Comparison of ENCODE assay signal across 18 cellular contexts in genomic region chr19:39737351-39737750, GRCh38. TPM values are rescaled to one million over a fixed set of nuclear protein-coding genes. Genes with fewer than 3 reads are reported as not detected.
DNase-seq lines count a peak whose midpoint lies in the region; ATAC-seq and TF ChIP-seq lines count a peak whose summit lies in the region.
"Had no signal": no experiment of that assay in that cellular context is flagged by ENCODE, and none has a peak within 500 bp of the region (broad histone marks: within the 10 kb centered on the region; RNA-seq: fewer than 3 reads in every experiment).

No MANE protein-coding gene starts in this region.

- H3K4me1 ChIP-seq in HEK293 (ENCODE audit: control insufficient read depth, insufficient read depth, low read length): no peaks in the 10 kb centered on the region
- H3K4me1 ChIP-seq in naive thymus-derived CD4-positive, alpha-beta T cell (ENCODE audit: control insufficient read depth in 2 of 2, insufficient read depth in 2 of 2, low read length in 2 of 2): peaks cover 0 to 9% of the 10 kb centered on the region in 2 donors
- H3K4me1 ChIP-seq: Peyer's patch had no signal

- H3K4me1 Mint-ChIP-seq in activated naive CD4-positive, alpha-beta T cell treated with anti-CD3 and anti-CD28 coated beads for 36 hours (ENCODE audit: low read depth): peaks cover 37% of the 10 kb centered on the region
- peaks cover 47% of the 10 kb centered on the region for H3K4me1 Mint-ChIP-seq in activated naive CD4-positive, alpha-beta T cell treated with anti-CD3 and anti-CD28 coated beads, Interleukin-2, amount 10 ng/mL, durations not matched to agents 7 days and 5 days
- H3K4me1 Mint-ChIP-seq in T-cell: peaks cover 24 to 42% (median 24%) of the 10 kb centered on the region in 3 donors
- peaks cover 14 to 46% (median 32%) of the 10 kb centered on the region in 7 donors for H3K4me1 Mint-ChIP-seq in naive thymus-derived CD4-positive, alpha-beta T cell

- WGBS in lower leg skin, 2 donors: 68 to 77% methylated on average over 3 of the region's 3 CpGs

- no peaks in the 10 kb centered on the region for H3K9me3 Mint-ChIP-seq in activated naive CD4-positive, alpha-beta T cell treated with anti-CD3 and anti-CD28 coated beads for 36 hours
- H3K9me3 Mint-ChIP-seq in activated naive CD4-positive, alpha-beta T cell treated with anti-CD3 and anti-CD28 coated beads, Interleukin-2, amount 10 ng/mL, durations not matched to agents 7 days and 5 days: no peaks in the 10 kb centered on the region
- H3K9me3 Mint-ChIP-seq in T-cell: no peaks in the 10 kb centered on the region
- H3K9me3 Mint-ChIP-seq in naive thymus-derived CD4-positive, alpha-beta T cell: peaks cover 0 to 5% (median 0%) of the 10 kb centered on the region in 11 donors
- H3K9me3 Mint-ChIP-seq: CD4-positive, alpha-beta T cell had no signal

- H3K4me3 ChIP-seq in HEK293 (ENCODE audit: low read depth, low read length) (no peak overlapping the region), lower leg skin (ENCODE audit: low read depth, poor library complexity, severe bottlenecking) (no peak overlapping the region)
- H3K4me3 ChIP-seq in naive thymus-derived CD4-positive, alpha-beta T cell (ENCODE audit: low read length): no peak overlapping the region
- H3K4me3 ChIP-seq: Peyer's patch had no signal

- H3K27me3 ChIP-seq in naive thymus-derived CD4-positive, alpha-beta T cell (ENCODE audit: control insufficient read depth in 2 of 2, insufficient read depth in 2 of 2, low read length in 2 of 2): no peaks in the 10 kb centered on the region
- H3K27me3 ChIP-seq: Peyer's patch had no signal

- intact Hi-C loops in activated naive CD4-positive, alpha-beta T cell treated with anti-CD3 and anti-CD28 coated beads for 36 hours (cut with micrococcal nuclease): loop anchor here (5.0 kb wide), 1 partner anchor 155 kb away; no protein-coding TSS in a partner anchor
- intact Hi-C loops in naive thymus-derived CD4-positive, alpha-beta T cell (cut with micrococcal nuclease): no loop called here
- intact Hi-C loops in lower leg skin (cut with DNase I; ENCODE audit: low total_unique reads): no loop called here

- no peak overlapping the region for H3K27ac Mint-ChIP-seq in activated naive CD4-positive, alpha-beta T cell treated with anti-CD3 and anti-CD28 coated beads for 36 hours
- H3K27ac Mint-ChIP-seq in activated naive CD4-positive, alpha-beta T cell treated with anti-CD3 and anti-CD28 coated beads, Interleukin-2, amount 10 ng/mL, durations not matched to agents 7 days and 5 days: no peak overlapping the region
- H3K27ac Mint-ChIP-seq in T-cell: peak overlapping the region; percentile 22 to 47
- peak overlapping the region in 8 of 9 donors; percentile 9 to 77 (median 58) for H3K27ac Mint-ChIP-seq in naive thymus-derived CD4-positive, alpha-beta T cell
- H3K27ac Mint-ChIP-seq: CD4-positive, alpha-beta T cell had no signal

- no peaks in the 10 kb centered on the region for H3K36me3 ChIP-seq in HEK293 (ENCODE audit: control insufficient read depth in 2 of 2, insufficient read depth in 1 of 2, low read length in 2 of 2)
- H3K36me3 ChIP-seq in naive thymus-derived CD4-positive, alpha-beta T cell (ENCODE audit: control insufficient read depth in 2 of 3, insufficient read depth in 3 of 3, low read length in 3 of 3): no peaks in the 10 kb centered on the region
- H3K36me3 ChIP-seq: Peyer's patch had no signal

- no peaks in the 10 kb centered on the region for H3K27me3 Mint-ChIP-seq in activated naive CD4-positive, alpha-beta T cell treated with anti-CD3 and anti-CD28 coated beads for 36 hours (ENCODE audit: low read depth)
- peaks cover 5% of the 10 kb centered on the region for H3K27me3 Mint-ChIP-seq in activated naive CD4-positive, alpha-beta T cell treated with anti-CD3 and anti-CD28 coated beads, Interleukin-2, amount 10 ng/mL, durations not matched to agents 7 days and 5 days
- H3K27me3 Mint-ChIP-seq in T-cell: peaks cover 7 to 13% of the 10 kb centered on the region in 2 donors
- peaks cover 0 to 7% (median 0%) of the 10 kb centered on the region in 5 donors for H3K27me3 Mint-ChIP-seq in naive thymus-derived CD4-positive, alpha-beta T cell

- TF ChIP-seq CTCF in HEK293 (tag by site-specific recombination; IDR thresholded peaks at IDR 0.05): no peak
- no peak for TF ChIP-seq CTCF in lower leg skin (IDR thresholded peaks at IDR 0.05)

- ATAC-seq in T-cell (replicated peaks in 1 of 4) (peak in 3 of 4 experiments; percentile 16 to 61 (median 61)), GM18909 (IDR thresholded peaks at IDR 0.05; ENCODE audit: poor library complexity, unreplicated experiment) (no peak)
- no peak for ATAC-seq in naive thymus-derived CD4-positive, alpha-beta T cell

- TF ChIP-seq POLR2A in lower leg skin (IDR thresholded peaks at IDR 0.05): no peak

- H3K36me3 Mint-ChIP-seq in activated naive CD4-positive, alpha-beta T cell treated with anti-CD3 and anti-CD28 coated beads for 36 hours (ENCODE audit: low read depth): no peaks in the 10 kb centered on the region
- no peaks in the 10 kb centered on the region for H3K36me3 Mint-ChIP-seq in activated naive CD4-positive, alpha-beta T cell treated with anti-CD3 and anti-CD28 coated beads, Interleukin-2, amount 10 ng/mL, durations not matched to agents 7 days and 5 days
- no peaks in the 10 kb centered on the region for H3K36me3 Mint-ChIP-seq in T-cell
- peaks cover 0 to 4% (median 0%) of the 10 kb centered on the region in 5 donors for H3K36me3 Mint-ChIP-seq in naive thymus-derived CD4-positive, alpha-beta T cell

- CTCF ChIA-PET in activated naive CD4-positive, alpha-beta T cell treated with anti-CD3 and anti-CD28 coated beads for 36 hours (lab: Charles Lee): no interaction called here
- CTCF ChIA-PET in activated naive CD4-positive, alpha-beta T cell treated with anti-CD3 and anti-CD28 coated beads, Interleukin-2, amount 10 ng/mL, durations not matched to agents 7 days and 5 days (lab: Charles Lee): no interaction called here
- CTCF ChIA-PET in HEK293 (lab: Yijun Ruan, JAX): no interaction called here
- CTCF ChIA-PET in T-cell (lab: Charles Lee): no interaction called here
- CTCF ChIA-PET in naive thymus-derived CD4-positive, alpha-beta T cell (lab: Charles Lee): no interaction called here

- H3K9me3 ChIP-seq in HEK293 (ENCODE audit: control insufficient read depth, insufficient read depth, low read depth, low read length): no peaks in the 10 kb centered on the region; the same call in 1 of the 2 replicates
- H3K9me3 ChIP-seq in naive thymus-derived CD4-positive, alpha-beta T cell (ENCODE audit: control insufficient read depth in 2 of 3, low read length in 3 of 3): no peaks in the 10 kb centered on the region
- H3K9me3 ChIP-seq: Peyer's patch had no signal

- no peak overlapping the region for H3K4me3 Mint-ChIP-seq in activated naive CD4-positive, alpha-beta T cell treated with anti-CD3 and anti-CD28 coated beads for 36 hours
- no peak overlapping the region for H3K4me3 Mint-ChIP-seq in activated naive CD4-positive, alpha-beta T cell treated with anti-CD3 and anti-CD28 coated beads, Interleukin-2, amount 10 ng/mL, durations not matched to agents 7 days and 5 days
- no peak overlapping the region for H3K4me3 Mint-ChIP-seq in T-cell
- H3K4me3 Mint-ChIP-seq in naive thymus-derived CD4-positive, alpha-beta T cell: peak overlapping the region in 5 of 10 donors; percentile 1 to 48 (median 18)
- H3K4me3 Mint-ChIP-seq: CD4-positive, alpha-beta T cell had no signal

- POLR2A ChIA-PET in HEK293 (lab: Yijun Ruan, JAX) (no interaction called here), T-cell (lab: Charles Lee) (no interaction called here)
- POLR2A ChIA-PET in naive thymus-derived CD4-positive, alpha-beta T cell (lab: Charles Lee): no interaction called here

- H3K27ac ChIP-seq in HEK293 (ENCODE audit: extremely low read depth, low read depth, low read length): no peak overlapping the region
- H3K27ac ChIP-seq in naive thymus-derived CD4-positive, alpha-beta T cell (ENCODE audit: low read depth, low read length): no peak overlapping the region
- H3K27ac ChIP-seq: Peyer's patch had no signal

- DNase-seq in activated naive CD4-positive, alpha-beta T cell treated with anti-CD3 and anti-CD28 coated beads for 36 hours: peak; percentile 34
- DNase-seq in activated naive CD4-positive, alpha-beta T cell treated with anti-CD3 and anti-CD28 coated beads, Interleukin-2, amount 10 ng/mL, durations not matched to agents 7 days and 5 days: no peak
- DNase-seq in T-cell (no peak), lower leg skin (ENCODE audit: low spot score in 2 of 2) (no peak), HPDE6-E6E7 (ENCODE audit: extremely low spot score) (no peak)
- peak in 2 of 9 donors; percentile 2 for DNase-seq in naive thymus-derived CD4-positive, alpha-beta T cell
- DNase-seq: ACHN; CD4-positive, alpha-beta T cell; DND-41; GF-D8; NCI-H187 treated with DMSO at 0.1 percent for 48 hours; NCI-H2171; NCI-H446 treated with DMSO at 0.1 percent for 48 hours; NCI-H748 treated with DMSO at 0.1 percent for 48 hours; Peyer's patch; SHP77 had no signal

RNA-seq across cellular contexts. Expression of gene CLC, which starts 0.5 kb away (rescaled TPM):
- not detected for total RNA-seq in activated naive CD4-positive, alpha-beta T cell treated with anti-CD3 and anti-CD28 coated beads for 36 hours
- total RNA-seq in T-cell (1 to 10 TPM in 3 of 5 donors, under 1 TPM in 1, not detected in 1; 0.72 to 2.8 (median 1.4) TPM), lower leg skin (not detected)
- total RNA-seq in naive thymus-derived CD4-positive, alpha-beta T cell: 10 to 100 TPM in 2 of 5 experiments, 1 to 10 TPM in 2, under 1 TPM in 1; 0.81 to 50.4 (median 2.0) TPM
- polyA plus RNA-seq in naive thymus-derived CD4-positive, alpha-beta T cell: not detected
- total RNA-seq: CD4-positive, alpha-beta T cell; Peyer's patch had no signal

RNA-seq across cellular contexts. Expression of gene LGALS14, which starts 33.1 kb away (rescaled TPM):
- total RNA-seq in activated naive CD4-positive, alpha-beta T cell treated with anti-CD3 and anti-CD28 coated beads for 36 hours: 1 to 10 TPM; 1.2 to 2.4 TPM
- total RNA-seq in T-cell (1 to 10 TPM in 1 of 5 donors, under 1 TPM in 1, not detected in 3; 0.49 to 1.2 TPM), lower leg skin (not detected)
- total RNA-seq in naive thymus-derived CD4-positive, alpha-beta T cell: under 1 TPM in 1 of 5 experiments, not detected in 4; 0.41 TPM
- polyA plus RNA-seq in naive thymus-derived CD4-positive, alpha-beta T cell: 1 to 10 TPM in 1 of 2 donors, under 1 TPM in 1; 0.72 to 1.1 TPM
- total RNA-seq: CD4-positive, alpha-beta T cell; Peyer's patch had no signal

RNA-seq across cellular contexts. Expression of gene LEUTX, which starts 41.3 kb away (rescaled TPM):
- not detected for total RNA-seq in activated naive CD4-positive, alpha-beta T cell treated with anti-CD3 and anti-CD28 coated beads for 36 hours
- total RNA-seq in T-cell (not detected), lower leg skin (not detected)
- not detected for total RNA-seq in naive thymus-derived CD4-positive, alpha-beta T cell
- not detected for polyA plus RNA-seq in naive thymus-derived CD4-positive, alpha-beta T cell
- total RNA-seq: CD4-positive, alpha-beta T cell; Peyer's patch had no signal

Comparison
In these comparisons a context has a peak if more than half of its experiments do, and no peak if none do; other contexts are left out.
1. H3K27ac Mint-ChIP-seq: peak in T-cell (2 of 2) and naive thymus-derived CD4-positive, alpha-beta T cell (8 of 9); none in activated naive CD4-positive, alpha-beta T cell treated with anti-CD3 and anti-CD28 coated beads for 36 hours (single experiment) and activated naive CD4-positive, alpha-beta T cell treated with anti-CD3 and anti-CD28 coated beads, Interleukin-2, amount 10 ng/mL, durations not matched to agents 7 days and 5 days (single experiment).
2. ATAC-seq: peak in T-cell (3 of 4); none in naive thymus-derived CD4-positive, alpha-beta T cell (single experiment) and GM18909 (single experiment).